ENCODE assay signal across 12 cellular contexts in genomic region chr6:33017694-33018353, GRCh38. TPM values are rescaled to one million over a fixed set of nuclear protein-coding genes. Genes with fewer than 3 reads are reported as not detected.
DNase-seq lines count a peak whose midpoint lies in the region; ATAC-seq and TF ChIP-seq lines count a peak whose summit lies in the region.
"Had no signal": no experiment of that assay in that cellular context is flagged by ENCODE, and none has a peak within 500 bp of the region (broad histone marks: within the 10 kb centered on the region; RNA-seq: fewer than 3 reads in every experiment).

No MANE protein-coding gene starts in this region.

- CTCF ChIA-PET in CD4-positive, alpha-beta T cell (lab: Charles Lee), result interaction anchor here (1.1 kb wide), 1 partner anchor 231 kb away, joined by 3 read pairs; no protein-coding TSS in a partner anchor
- CTCF ChIA-PET in HEK293 (lab: Yijun Ruan, JAX), result interaction anchor here (0.6 to 6.5 kb wide), 8 partner anchors 19 to 231 kb away, joined by 3 to 59 read pairs (median 4); no protein-coding TSS in a partner anchor

- peaks cover 36% of the 10 kb centered on the region for H3K4me1 Mint-ChIP-seq in CD4-positive, alpha-beta T cell (ENCODE audit: low read depth)
- H3K4me1 Mint-ChIP-seq in dendritic cell treated with granulocyte-macrophage colony-stimulating factor and Interleukin-4, amounts not matched to agents 40 ng/mL and 50 ng/mL, for 4 days (ENCODE audit: low read depth), result peaks cover 75% of the 10 kb centered on the region

- H3K36me3 Mint-ChIP-seq in CD4-positive, alpha-beta T cell (ENCODE audit: low read depth), result no peaks in the 10 kb centered on the region
- H3K36me3 Mint-ChIP-seq in dendritic cell treated with granulocyte-macrophage colony-stimulating factor and Interleukin-4, amounts not matched to agents 40 ng/mL and 50 ng/mL, for 4 days (ENCODE audit: low read depth), result peaks cover 34% of the 10 kb centered on the region
- H3K36me3 Mint-ChIP-seq: activated CD4-positive, alpha-beta memory T cell treated with anti-CD3 and anti-CD28 coated beads for 36 hours had no signal

- DNase-seq in CD4-positive, alpha-beta T cell, result no peak
- DNase-seq in gastrocnemius medialis, result no peak
- DNase-seq in NCI-H524 treated with DMSO at 0.1 percent for 48 hours (lab: John Stamatoyannopoulos, UW), result no peak
- no peak for DNase-seq in SW480 (ENCODE audit: low spot score)
- DNase-seq: activated CD4-positive, alpha-beta memory T cell treated with anti-CD3 and anti-CD28 coated beads for 36 hours; NCI-H1092 treated with DMSO at 0.1 percent for 48 hours; NCI-H510A treated with DMSO at 0.1 percent for 48 hours; small intestine had no signal

- H3K4me1 ChIP-seq in HEK293 (ENCODE audit: control insufficient read depth, insufficient read depth, low read length) (no peaks in the 10 kb centered on the region), gastrocnemius medialis (peaks cover 12 to 18% of the 10 kb centered on the region in 2 donors)
- H3K4me1 ChIP-seq: SJSA1 had no signal

- ATAC-seq in CD4-positive, alpha-beta T cell (ENCODE audit: poor library complexity), result no peak
- ATAC-seq in gastrocnemius medialis, result no peak
- no peak for ATAC-seq in GM18511 (IDR thresholded peaks at IDR 0.05; ENCODE audit: unreplicated experiment)

- no peaks in the 10 kb centered on the region for H3K36me3 ChIP-seq in HEK293 (ENCODE audit: control insufficient read depth in 2 of 2, insufficient read depth in 1 of 2, low read length in 2 of 2)
- no peaks in the 10 kb centered on the region for H3K36me3 ChIP-seq in gastrocnemius medialis
- H3K36me3 ChIP-seq: SJSA1 had no signal

- peaks cover 10% of the 10 kb centered on the region for H3K27me3 ChIP-seq in CD4-positive, alpha-beta T cell (ENCODE audit: control insufficient read depth, insufficient read depth, low read length)
- H3K27me3 ChIP-seq in gastrocnemius medialis, result peaks cover 0 to 5% (median 3%) of the 10 kb centered on the region in 3 donors

- POLR2A ChIA-PET in CD4-positive, alpha-beta T cell (lab: Charles Lee), result interaction anchor here (1.1 to 2.4 kb wide), 4 partner anchors 44 to 231 kb away, joined by 4 to 14 read pairs (median 10); partner anchors contain the start of gene HLA-DPB1
- POLR2A ChIA-PET in HEK293 (lab: Yijun Ruan, JAX), result interaction anchor here (1.4 kb wide), 1 partner anchor 56 kb away, joined by 3 read pairs; no protein-coding TSS in a partner anchor

- H3K27me3 Mint-ChIP-seq in CD4-positive, alpha-beta T cell, result peaks cover 5% of the 10 kb centered on the region
- H3K27me3 Mint-ChIP-seq in dendritic cell treated with granulocyte-macrophage colony-stimulating factor and Interleukin-4, amounts not matched to agents 40 ng/mL and 50 ng/mL, for 4 days, result no peaks in the 10 kb centered on the region

- H3K4me3 ChIP-seq in HEK293 (ENCODE audit: low read depth, low read length) (no peak overlapping the region), gastrocnemius medialis (no peak overlapping the region)
- H3K4me3 ChIP-seq: SJSA1 had no signal

- H3K27ac Mint-ChIP-seq in CD4-positive, alpha-beta T cell, result peak overlapping the region; percentile 70
- peak overlapping the region; percentile 99 for H3K27ac Mint-ChIP-seq in dendritic cell treated with granulocyte-macrophage colony-stimulating factor and Interleukin-4, amounts not matched to agents 40 ng/mL and 50 ng/mL, for 4 days
- H3K27ac Mint-ChIP-seq: activated CD4-positive, alpha-beta memory T cell treated with anti-CD3 and anti-CD28 coated beads for 36 hours had no signal

- in situ Hi-C loops in gastrocnemius medialis (cut with MboI; ENCODE audit: low sequenced_read_pairs in 4 of 4), result loop anchor here (5.0 to 10.0 kb wide), 4 partner anchors 59 to 227 kb away; partner anchors contain the start of gene HLA-DPB1 (in 1 of the 4)

- no peaks in the 10 kb centered on the region for H3K9me3 ChIP-seq in CD4-positive, alpha-beta T cell (ENCODE audit: control insufficient read depth, low read length)
- H3K9me3 ChIP-seq in HEK293 (ENCODE audit: control insufficient read depth, insufficient read depth, low read depth, low read length) (no peaks in the 10 kb centered on the region), gastrocnemius medialis (no peaks in the 10 kb centered on the region)
- H3K9me3 ChIP-seq: SJSA1 had no signal

- peak overlapping the region; percentile 7 for H3K4me3 Mint-ChIP-seq in CD4-positive, alpha-beta T cell
- H3K4me3 Mint-ChIP-seq in dendritic cell treated with granulocyte-macrophage colony-stimulating factor and Interleukin-4, amounts not matched to agents 40 ng/mL and 50 ng/mL, for 4 days, result peak overlapping the region; percentile 88
- H3K4me3 Mint-ChIP-seq: activated CD4-positive, alpha-beta memory T cell treated with anti-CD3 and anti-CD28 coated beads for 36 hours had no signal

- intact Hi-C loops in CD4-positive, alpha-beta T cell (cut with DNase I, micrococcal nuclease), result no loop called here
- intact Hi-C loops in dendritic cell treated with granulocyte-macrophage colony-stimulating factor and Interleukin-4, amounts not matched to agents 40 ng/mL and 50 ng/mL, for 4 days (cut with micrococcal nuclease), result no loop called here
- intact Hi-C loops in gastrocnemius medialis (cut with DNase I; ENCODE audit: low total_unique reads), result loop anchor here (5.0 to 10.0 kb wide), 2 partner anchors 59 to 147 kb away; partner anchors contain the start of gene HLA-DPB1

- H3K27ac ChIP-seq in CD4-positive, alpha-beta T cell (ENCODE audit: low read depth, low read length), result no peak overlapping the region
- no peak overlapping the region for H3K27ac ChIP-seq in HEK293 (ENCODE audit: extremely low read depth, low read depth, low read length)
- peak overlapping the region in 3 of 4 donors; percentile 69 to 78 (median 77) for H3K27ac ChIP-seq in gastrocnemius medialis
- H3K27ac ChIP-seq: SJSA1 had no signal

- no peak for TF ChIP-seq POLR2A in gastrocnemius medialis (IDR thresholded peaks at IDR 0.05)

- TF ChIP-seq CTCF in CD4-positive, alpha-beta T cell (IDR thresholded peaks at IDR 0.05), result no peak
- no peak for TF ChIP-seq CTCF in HEK293 (tag by site-specific recombination; IDR thresholded peaks at IDR 0.05)
- TF ChIP-seq CTCF in gastrocnemius medialis (IDR thresholded peaks at IDR 0.05 in 4 of 5, conservative IDR thresholded peaks at IDR 0.05 in 1 of 5), result no peak

- H3K9me3 Mint-ChIP-seq in CD4-positive, alpha-beta T cell, result no peaks in the 10 kb centered on the region
- no peaks in the 10 kb centered on the region for H3K9me3 Mint-ChIP-seq in dendritic cell treated with granulocyte-macrophage colony-stimulating factor and Interleukin-4, amounts not matched to agents 40 ng/mL and 50 ng/mL, for 4 days
- H3K9me3 Mint-ChIP-seq: activated CD4-positive, alpha-beta memory T cell treated with anti-CD3 and anti-CD28 coated beads for 36 hours had no signal

TF ChIP-seq in HEK293, 187 proteins besides CTCF, POLR2A, EP300 and RAD21:
- TF ChIP-seq ZNF660 (tag by site-specific recombination; IDR thresholded peaks at IDR 0.05) (no peak), ZFHX2 (tag by site-specific recombination; conservative IDR thresholded peaks at IDR 0.05) (0 out of 2 replicates have a peak, but pooled peaks have one; percentile 14), ZNF138 (tag by site-specific recombination; IDR thresholded peaks at IDR 0.05; ENCODE audit: borderline replicate concordance) (no peak), KLF10 (tag by site-specific recombination; IDR thresholded peaks at IDR 0.05) (no peak)

RNA-seq across cellular contexts. Expression of gene HLA-DOA, which starts 8.4 kb away (rescaled TPM):
- 1 to 10 TPM; 5.9 to 6.1 TPM for total RNA-seq in CD4-positive, alpha-beta T cell
- total RNA-seq in gastrocnemius medialis, result 1 to 10 TPM in 2 of 4 donors, under 1 TPM in 2; 0.20 to 2.9 (median 0.86) TPM
- total RNA-seq: SJSA1 had no signal

RNA-seq across cellular contexts. Expression of gene BRD2, which starts 49.4 kb away (rescaled TPM):
- total RNA-seq in CD4-positive, alpha-beta T cell, result 100 to 1,000 TPM; 340 to 378 TPM
- 100 to 1,000 TPM in 1 of 4 donors, 10 to 100 TPM in 3; 62.5 to 108 (median 86.6) TPM for total RNA-seq in gastrocnemius medialis

RNA-seq across cellular contexts. Expression of gene HLA-DPA1, which starts 55.6 kb away (rescaled TPM):
- 10 to 100 TPM; 19.4 to 19.9 TPM for total RNA-seq in CD4-positive, alpha-beta T cell
- 10 to 100 TPM in 3 of 4 donors, 1 to 10 TPM in 1; 6.8 to 51.8 (median 23.4) TPM for total RNA-seq in gastrocnemius medialis
- total RNA-seq: SJSA1 had no signal

RNA-seq across cellular contexts. Expression of gene HLA-DPB1, which starts 58.0 kb away (rescaled TPM):
- total RNA-seq in CD4-positive, alpha-beta T cell, result 10 to 100 TPM; 29.0 to 31.7 TPM
- 10 to 100 TPM; 16.7 to 52.1 (median 23.5) TPM for total RNA-seq in gastrocnemius medialis
- total RNA-seq: SJSA1 had no signal

Comparison
In these comparisons a context has a peak if more than half of its experiments do, and no peak if none do; other contexts are left out.
1. H3K27ac ChIP-seq: peak in gastrocnemius medialis (3 of 4); none in CD4-positive, alpha-beta T cell (single experiment) and HEK293 (single experiment).